In genomic region chr9:133368249-133368881, GRCh38 we compare ENCODE assay signal across 9 cellular contexts. TPM values are rescaled to one million over a fixed set of nuclear protein-coding genes. Genes with fewer than 3 reads are reported as not detected.
DNase-seq lines count a peak whose midpoint lies in the region; ATAC-seq and TF ChIP-seq lines count a peak whose summit lies in the region.
"Had no signal": no experiment of that assay in that cellular context is flagged by ENCODE, and none has a peak within 500 bp of the region (broad histone marks: within the 10 kb centered on the region; RNA-seq: fewer than 3 reads in every experiment).

No MANE protein-coding gene starts in this region.

- H3K9me3 ChIP-seq in left ventricle myocardium inferior (replicated peaks) = no peaks in the 10 kb centered on the region

- peaks cover 59% of the 10 kb centered on the region for H3K36me3 ChIP-seq in left ventricle myocardium inferior

- DNase-seq in DMS53 (lab: John Stamatoyannopoulos, UW) (peak; percentile 57), DMS53 treated with DMSO at 0.1 percent for 48 hours (lab: John Stamatoyannopoulos, UW; ENCODE audit: unreplicated experiment) (no peak), SHP77 treated with DMSO at 0.1 percent for 48 hours (lab: John Stamatoyannopoulos, UW) (peak; percentile 77), fibroblast of gingiva (ENCODE audit: low read depth) (peak; percentile 40), renal cortical epithelial cell (ENCODE audit: low read depth) (peak; percentile 51), NCI-H1048 (lab: John Stamatoyannopoulos, UW) (no peak), left ventricle myocardium inferior (no peak)
- DNase-seq: 8988T had no signal

- peaks cover 62% of the 10 kb centered on the region for H3K4me1 ChIP-seq in left ventricle myocardium inferior

- intact Hi-C loops in left ventricle myocardium inferior (cut with micrococcal nuclease) = no loop called here

- ATAC-seq in HG03139 (IDR thresholded peaks at IDR 0.05; ENCODE audit: unreplicated experiment) = no peak

- H3K27me3 ChIP-seq in left ventricle myocardium inferior (ENCODE audit: low read depth) = no peaks in the 10 kb centered on the region

- no peak overlapping the region for H3K4me3 ChIP-seq in left ventricle myocardium inferior

- no peak for TF ChIP-seq CTCF in left ventricle myocardium inferior (IDR thresholded peaks at IDR 0.05; ENCODE audit: borderline replicate concordance)

- H3K27ac ChIP-seq in left ventricle myocardium inferior (replicated peaks) = no peak overlapping the region

RNA-seq across cellular contexts. Expression of gene SURF4, which starts 7.5 kb away (rescaled TPM):
- 284 and 363 TPM in 2 replicates for total RNA-seq in renal cortical epithelial cell
- 61.9 TPM for total RNA-seq in left ventricle myocardium inferior

RNA-seq across cellular contexts. Expression of gene STKLD1, which starts 7.8 kb away (rescaled TPM):
- 0.35 and 0.40 TPM in 2 replicates for total RNA-seq in renal cortical epithelial cell
- not detected for total RNA-seq in left ventricle myocardium inferior

RNA-seq across cellular contexts. Expression of gene SURF2, which starts 12.0 kb away (rescaled TPM):
- total RNA-seq in renal cortical epithelial cell (9.9 and 32.3 TPM in 2 replicates), left ventricle myocardium inferior (17.4 TPM)

RNA-seq across cellular contexts. Expression of gene SURF1, which starts 12.1 kb away (rescaled TPM):
- total RNA-seq in renal cortical epithelial cell (18.4 and 18.6 TPM in 2 replicates), left ventricle myocardium inferior (60.7 TPM)

RNA-seq across cellular contexts. Expression of gene RPL7A, which starts 20.3 kb away (rescaled TPM):
- total RNA-seq in renal cortical epithelial cell (1,360 and 2,372 TPM in 2 replicates), left ventricle myocardium inferior (859 TPM)

Comparison
In these comparisons a context has a peak if more than half of its experiments do, and no peak if none do; other contexts are left out.
1. DNase-seq: peak in DMS53 (single experiment), SHP77 treated with DMSO at 0.1 percent for 48 hours (single experiment), fibroblast of gingiva (single experiment) and renal cortical epithelial cell (single experiment); none in DMS53 treated with DMSO at 0.1 percent for 48 hours (single experiment), NCI-H1048 (single experiment) and left ventricle myocardium inferior (single experiment).